20 cellular contexts compared by ENCODE assay signal in genomic region chr6:55512904-55513303, GRCh38.
"Had no signal": no experiment of that assay in that cellular context is flagged by ENCODE, and none has a peak within 500 bp of the region (broad histone marks: within the 10 kb centered on the region; RNA-seq: fewer than 3 reads in every experiment).

No MANE protein-coding gene starts in this region.

- ATAC-seq: mucosa of descending colon; naive thymus-derived CD4-positive, alpha-beta T cell had no signal

- H3K9ac ChIP-seq: parathyroid adenoma had no signal

- H3K9me3 Mint-ChIP-seq: brain had no signal

- H3K79me2 ChIP-seq: parathyroid adenoma had no signal

- H3K27me3 ChIP-seq: colonic mucosa, esophagus muscularis mucosa, neutrophil, tibial artery had no signal

- H3K4me1 Mint-ChIP-seq: brain; memory B cell; naive thymus-derived CD4-positive, alpha-beta T cell had no signal

- H3K4me3 Mint-ChIP-seq: activated naive CD8-positive, alpha-beta T cell; brain; memory B cell; naive thymus-derived CD4-positive, alpha-beta T cell had no signal

- H3K4me1 ChIP-seq: colonic mucosa, esophagus muscularis mucosa, left ventricle myocardium inferior, parathyroid adenoma, tibial artery had no signal

- H3K9me3 ChIP-seq: colonic mucosa, esophagus muscularis mucosa, left ventricle myocardium inferior, mucosa of descending colon, neutrophil, tibial artery had no signal

- H3K36me3 ChIP-seq: colonic mucosa, esophagus muscularis mucosa, left ventricle myocardium inferior, neutrophil, tibial artery had no signal

- H3K27me3 Mint-ChIP-seq: activated naive CD8-positive, alpha-beta T cell; brain; memory B cell; naive thymus-derived CD4-positive, alpha-beta T cell had no signal

- H3K36me3 Mint-ChIP-seq: brain; memory B cell; naive thymus-derived CD4-positive, alpha-beta T cell had no signal

- H3K27ac ChIP-seq: colonic mucosa, esophagus muscularis mucosa, left ventricle myocardium inferior, neutrophil, parathyroid adenoma, tibial artery had no signal

- DNase-seq: activated CD4-positive, alpha-beta T cell treated with anti-CD3 and anti-CD28 coated beads, Interleukin-2, amount 50 U/mL, for 1 hour; activated CD8-positive, alpha-beta memory T cell treated with anti-CD3 and anti-CD28 coated beads for 24 hours; activated gamma-delta T cell treated with Interleukin-2 at 50 U/mL for 16 hours; amygdala; central memory CD4-positive, alpha-beta T cell; colonic mucosa; foreskin fibroblast; hippocampal formation; kidney; left ventricle myocardium inferior; mucosa of descending colon; naive thymus-derived CD4-positive, alpha-beta T cell; stimulated activated CD4-positive, alpha-beta T cell treated with anti-CD3 and anti-CD28 coated beads, Interleukin-1b, Interleukin-23, amount 100 ng/mL, for 48 hours; tibial artery had no signal

- H3K27ac Mint-ChIP-seq: activated naive CD8-positive, alpha-beta T cell; brain; memory B cell; naive thymus-derived CD4-positive, alpha-beta T cell had no signal

- H3K4me3 ChIP-seq: colonic mucosa, esophagus muscularis mucosa, left ventricle myocardium inferior, mucosa of descending colon, tibial artery had no signal

- H2AFZ ChIP-seq: parathyroid adenoma had no signal
